Comparison of ENCODE assay signal across 1 cellular context in genomic region chr3:194497799-194498575, GRCh38.
TF ChIP-seq lines count a peak whose summit lies in the region.

No MANE protein-coding gene starts in this region.

TF ChIP-seq in GM12878, 131 proteins besides CTCF, POLR2A, EP300 and RAD21 (continued from another document):
- no peak for TF ChIP-seq SMARCA5 (IDR thresholded peaks at IDR 0.05)
- no peak for TF ChIP-seq PRDM15 (CRISPR knock-in tag; IDR thresholded peaks at IDR 0.05)
- TF ChIP-seq, protein P1, sequence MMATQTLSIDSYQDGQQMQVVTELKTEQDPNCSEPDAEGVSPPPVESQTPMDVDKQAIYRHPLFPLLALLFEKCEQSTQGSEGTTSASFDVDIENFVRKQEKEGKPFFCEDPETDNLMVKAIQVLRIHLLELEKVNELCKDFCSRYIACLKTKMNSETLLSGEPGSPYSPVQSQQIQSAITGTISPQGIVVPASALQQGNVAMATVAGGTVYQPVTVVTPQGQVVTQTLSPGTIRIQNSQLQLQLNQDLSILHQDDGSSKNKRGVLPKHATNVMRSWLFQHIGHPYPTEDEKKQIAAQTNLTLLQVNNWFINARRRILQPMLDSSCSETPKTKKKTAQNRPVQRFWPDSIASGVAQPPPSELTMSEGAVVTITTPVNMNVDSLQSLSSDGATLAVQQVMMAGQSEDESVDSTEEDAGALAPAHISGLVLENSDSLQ (IDR thresholded peaks at IDR 0.05): peak; percentile 62
- TF ChIP-seq ZNF384 (IDR thresholded peaks at IDR 0.05; ENCODE audit: borderline replicate concordance, low read depth, low read length): no peak
